In the genomic region with DNA sequence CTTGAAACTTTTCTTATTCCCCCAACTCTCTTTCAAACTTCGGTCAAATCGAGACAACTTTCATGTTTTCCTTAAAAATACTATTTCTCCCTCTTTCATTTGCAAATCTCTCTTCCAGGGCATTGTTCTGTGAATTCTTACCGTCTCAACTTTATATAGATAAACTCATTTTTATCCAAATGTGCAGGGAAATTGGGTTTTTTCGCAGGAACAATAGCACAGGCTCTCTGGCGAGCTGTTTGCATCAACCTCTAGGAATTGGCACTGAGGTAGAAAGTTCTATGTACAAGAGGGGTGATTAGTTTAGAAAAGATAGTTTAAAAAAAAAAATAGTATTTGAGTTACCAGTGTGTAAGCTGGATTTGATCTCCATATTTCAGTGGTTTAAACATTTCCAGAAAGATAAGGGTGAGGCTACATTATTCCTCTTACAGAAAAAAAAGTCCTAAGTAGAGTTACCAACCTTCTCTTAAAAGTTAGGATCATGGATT, we compare ENCODE assay signal across 9 cellular contexts.
DNase-seq lines count a peak whose midpoint lies in the region; ATAC-seq and TF ChIP-seq lines count a peak whose summit lies in the region.
"Had no signal": no experiment of that assay in that cellular context is flagged by ENCODE, and none has a peak within 500 bp of the region (broad histone marks: within the 10 kb centered on the region; RNA-seq: fewer than 3 reads in every experiment).

No MANE protein-coding gene starts in this region.

- no peak for TF ChIP-seq EP300 in upper lobe of left lung (IDR thresholded peaks at IDR 0.05)

- no peak for ATAC-seq in activated naive CD4-positive, alpha-beta T cell treated with anti-CD3 and anti-CD28 coated beads, Interleukin-2, amount 50 U/mL, for 72 hours
- ATAC-seq in upper lobe of left lung (ENCODE audit: low FRiP score in 2 of 2) (no peak), HG02981 (IDR thresholded peaks at IDR 0.05; ENCODE audit: unreplicated experiment) (no peak), HG03378 (IDR thresholded peaks at IDR 0.05; ENCODE audit: unreplicated experiment) (no peak)

- H3K27ac ChIP-seq in upper lobe of left lung, result peak overlapping the region; percentile 87 to 92 (median 88)
- H3K27ac ChIP-seq: SK-N-MC had no signal

- peaks cover 0 to 18% (median 2%) of the 10 kb centered on the region in 4 donors for H3K27me3 ChIP-seq in upper lobe of left lung

- peak overlapping the region in 3 of 4 donors; percentile 50 to 58 (median 56) for H3K4me3 ChIP-seq in upper lobe of left lung
- H3K4me3 ChIP-seq: SK-N-MC had no signal

- no peaks in the 10 kb centered on the region for H3K36me3 ChIP-seq in upper lobe of left lung

- no peak for TF ChIP-seq CTCF in upper lobe of left lung (IDR thresholded peaks at IDR 0.05)

- WGBS in upper lobe of left lung, 2 donors, result 17 to 21% methylated on average over 5 of the region's 5 CpGs

- no peaks in the 10 kb centered on the region for H3K27me3 Mint-ChIP-seq in activated naive CD4-positive, alpha-beta T cell treated with anti-CD3 and anti-CD28 coated beads, Interleukin-2, amount 50 U/mL, for 24 hours

- no peaks in the 10 kb centered on the region for H3K36me3 Mint-ChIP-seq in activated naive CD4-positive, alpha-beta T cell treated with anti-CD3 and anti-CD28 coated beads, Interleukin-2, amount 50 U/mL, for 24 hours
- peaks cover 4 to 12% of the 10 kb centered on the region in 2 donors for H3K36me3 Mint-ChIP-seq in activated naive CD4-positive, alpha-beta T cell treated with anti-CD3 and anti-CD28 coated beads, Interleukin-2, amount 50 U/mL, for 72 hours

- no peaks in the 10 kb centered on the region for H3K9me3 ChIP-seq in upper lobe of left lung

- TF ChIP-seq POLR2A in upper lobe of left lung (IDR thresholded peaks at IDR 0.05), result no peak

- peak overlapping the region; percentile 91 for H3K4me3 Mint-ChIP-seq in activated naive CD4-positive, alpha-beta T cell treated with anti-CD3 and anti-CD28 coated beads, Interleukin-2, amount 50 U/mL, for 24 hours

- peaks cover 4% of the 10 kb centered on the region for H3K9me3 Mint-ChIP-seq in activated naive CD4-positive, alpha-beta T cell treated with anti-CD3 and anti-CD28 coated beads, Interleukin-2, amount 50 U/mL, for 24 hours
- peaks cover 0 to under 1% of the 10 kb centered on the region in 2 donors for H3K9me3 Mint-ChIP-seq in activated naive CD4-positive, alpha-beta T cell treated with anti-CD3 and anti-CD28 coated beads, Interleukin-2, amount 50 U/mL, for 72 hours

- peak overlapping the region; percentile 98 for H3K27ac Mint-ChIP-seq in activated naive CD4-positive, alpha-beta T cell treated with anti-CD3 and anti-CD28 coated beads, Interleukin-2, amount 50 U/mL, for 24 hours
- peak overlapping the region; percentile 99 to 100 for H3K27ac Mint-ChIP-seq in activated naive CD4-positive, alpha-beta T cell treated with anti-CD3 and anti-CD28 coated beads, Interleukin-2, amount 50 U/mL, for 72 hours

- no peak for DNase-seq in activated naive CD4-positive, alpha-beta T cell treated with anti-CD3 and anti-CD28 coated beads, Interleukin-2, amount 50 U/mL, for 16 hours
- no peak for DNase-seq in activated naive CD4-positive, alpha-beta T cell treated with anti-CD3 and anti-CD28 coated beads, Interleukin-2, amount 50 U/mL, for 72 hours (ENCODE audit: low spot score in 2 of 2)
- DNase-seq in iris pigment epithelial cell (ENCODE audit: low read depth), result peak; percentile 15
- no peak for DNase-seq in upper lobe of left lung
- no peak for DNase-seq in NCI-H1436 (lab: John Stamatoyannopoulos, UW)

- peaks cover 12 to 22% (median 17%) of the 10 kb centered on the region in 4 donors for H3K4me1 ChIP-seq in upper lobe of left lung

- H3K4me1 Mint-ChIP-seq in activated naive CD4-positive, alpha-beta T cell treated with anti-CD3 and anti-CD28 coated beads, Interleukin-2, amount 50 U/mL, for 24 hours, result peaks cover 27% of the 10 kb centered on the region
